ENCODE assay signal across 18 cellular contexts in genomic region chr17:80837711-80838110, GRCh38.
A peak's percentile ranks its signal among the peaks of the same experiment; 100 is the strongest.
DNase-seq lines count a peak whose midpoint lies in the region; ATAC-seq, FAIRE-seq and TF ChIP-seq lines count a peak whose summit lies in the region.
"Had no signal": no experiment of that assay in that cellular context is flagged by ENCODE, and none has a peak within 500 bp of the region (broad histone marks: within the 10 kb centered on the region; RNA-seq: fewer than 3 reads in every experiment).

No MANE protein-coding gene starts in this region.

- CTCF ChIA-PET in H1 (lab: Charles Lee; ENCODE audit: partially characterized antibody): interaction anchor here (0.9 to 1.4 kb wide), 5 partner anchors 8 to 61 kb away, joined by 3 to 5 read pairs (median 4); no protein-coding TSS in a partner anchor

- H3K27me3 ChIP-seq in NT2/D1 (ENCODE audit: insufficient read depth, insufficient read length): no peaks in the 10 kb centered on the region
- H3K27me3 ChIP-seq in H1 (replicated peaks in 1 of 4; ENCODE audit: control insufficient read depth in 3 of 4, extremely low read depth in 1 of 4, insufficient read depth in 3 of 4, low read length in 3 of 4): no peaks in the 10 kb centered on the region
- no peaks in the 10 kb centered on the region for H3K27me3 ChIP-seq in aorta (ENCODE audit: control insufficient read depth in 1 of 2, insufficient read depth in 2 of 2, low read length in 1 of 2)
- H3K27me3 ChIP-seq: SJSA1 had no signal

- TF ChIP-seq POLR2A in H1 (IDR thresholded peaks at IDR 0.05; ENCODE audit: control extremely low read depth in 1 of 2, low read depth in 2 of 2, low read length in 2 of 2): no peak

- no peak overlapping the region for H2BK120ac ChIP-seq in H1 (replicated peaks; ENCODE audit: low read depth, low read length)

- H2AFZ ChIP-seq in H1 (ENCODE audit: low read length): no peak overlapping the region

- H4K8ac ChIP-seq in H1 (ENCODE audit: extremely low read depth, insufficient read depth, low read length): peak overlapping the region; percentile 35; the same call in 1 of the 2 replicates

- no peak overlapping the region for H3K18ac ChIP-seq in H1 (ENCODE audit: extremely low read depth, low read length)

- peaks cover 30% of the 10 kb centered on the region for H3K4me1 Mint-ChIP-seq in activated T-cell treated with anti-CD3 and anti-CD28 coated beads, Interleukin-2, amount 50 U/mL, for 24 hours (ENCODE audit: low read depth)
- peaks cover 15% of the 10 kb centered on the region for H3K4me1 Mint-ChIP-seq in activated T-cell treated with anti-CD3 and anti-CD28 coated beads, Interleukin-2, amount 50 U/mL, for 4 hours (ENCODE audit: low read depth)

- no peaks in the 10 kb centered on the region for H3K79me2 ChIP-seq in H1 (ENCODE audit: control insufficient read depth in 1 of 2, insufficient read depth in 2 of 2, low read length in 2 of 2)

- no peaks in the 10 kb centered on the region for H4K20me1 ChIP-seq in H1 (replicated peaks in 1 of 2; ENCODE audit: control insufficient read depth in 1 of 2, insufficient read depth in 2 of 2, low read length in 2 of 2)

- H3K4ac ChIP-seq in H1 (replicated peaks; ENCODE audit: insufficient read length, low read depth, low read length): no peak overlapping the region

- no peak for ATAC-seq in activated T-cell treated with anti-CD3 and anti-CD28 coated beads, Interleukin-2, amount 50 U/mL, for 4 hours
- ATAC-seq in aorta (ENCODE audit: low FRiP score): no peak
- ATAC-seq in GM19455 (IDR thresholded peaks at IDR 0.05; ENCODE audit: unreplicated experiment): no peak
- no peak for ATAC-seq in HG03460 (IDR thresholded peaks at IDR 0.05; ENCODE audit: unreplicated experiment)
- ATAC-seq: PC-3 had no signal

- H4K5ac ChIP-seq in H1 (ENCODE audit: insufficient read length, low read depth, low read length): no peak overlapping the region

- DNase-seq in activated T-cell treated with anti-CD3 and anti-CD28 coated beads, Interleukin-2, amount 50 U/mL, for 24 hours: no peak
- no peak for DNase-seq in activated T-cell treated with anti-CD3 and anti-CD28 coated beads, Interleukin-2, amount 50 U/mL, for 4 hours
- DNase-seq in NT2/D1 (ENCODE audit: low read depth, low spot score): no peak
- DNase-seq in H1 (ENCODE audit: low read depth in 1 of 2, low spot score in 2 of 2): no peak
- peak; percentile 38 to 59 for DNase-seq in aorta
- no peak for DNase-seq in NCI-H2029 (lab: John Stamatoyannopoulos, UW)
- DNase-seq: DMS79 treated with DMSO at 0.1 percent for 48 hours; KG1; NCI-H1048; NCI-H2081 treated with DMSO at 0.1 percent for 48 hours; NCI-H2227 treated with DMSO at 0.1 percent for 48 hours; NK-92 treated with Interleukin-12 subunit alpha and Interleukin-12 subunit beta, amount 100 ng/mL, for 24 hours; PC-3 had no signal

- POLR2A ChIA-PET in H1 (lab: Charles Lee; ENCODE audit: partially characterized antibody): no interaction called here

- 94% methylated on average over 18 of the region's 18 CpGs; no CpG with 5 or more reads in 1 of the 2 experiments for WGBS in H1 (ENCODE audit: extremely low coverage in 1 of 2, insufficient coverage in 1 of 2, insufficient read length in 1 of 2, insufficient replicate concordance in 2 of 2, low coverage in 1 of 2, low lambda C conversion rate in 2 of 2, missing lambda C conversion rate in 1 of 2), 2 experiments
- 90 to 93% methylated on average over 18 of the region's 18 CpGs for WGBS in aorta, 2 donors

- no peak for TF ChIP-seq RAD21 in H1 (IDR thresholded peaks at IDR 0.05 in 1 of 2, conservative IDR thresholded peaks at IDR 0.05 in 1 of 2; ENCODE audit: low read depth in 2 of 2, low read length in 2 of 2)

- H2BK5ac ChIP-seq in H1 (ENCODE audit: low read depth, low read length): no peak overlapping the region

- H2AK5ac ChIP-seq in H1 (ENCODE audit: low read depth, low read length): no peak overlapping the region

- H2BK20ac ChIP-seq in H1 (ENCODE audit: low read length): no peak overlapping the region

- intact Hi-C loops in aorta (cut with DNase I): no loop called here

- no peak for FAIRE-seq in H1 (lab: Jason Lieb, UNC)
- FAIRE-seq: D721Med had no signal

- H3K4me1 ChIP-seq in NT2/D1 (ENCODE audit: insufficient read depth, insufficient read length) (peaks cover 5% of the 10 kb centered on the region), H1 (replicated peaks in 1 of 4; ENCODE audit: control insufficient read depth in 3 of 4, insufficient read depth in 4 of 4, low read length in 3 of 4) (peaks cover 2 to 12% (median 4%) of the 10 kb centered on the region in 4 experiments; a peak in 5 of 7 replicates), aorta (ENCODE audit: control insufficient read depth in 1 of 2, insufficient read depth in 2 of 2, low read length in 2 of 2) (no peaks in the 10 kb centered on the region)

- H3K4me3 ChIP-seq in NT2/D1 (ENCODE audit: insufficient read length, low read depth) (no peak overlapping the region), H1 (ENCODE audit: extremely low read depth in 1 of 4, insufficient read depth in 2 of 4, low read depth in 3 of 4, low read length in 4 of 4) (no peak overlapping the region), aorta (ENCODE audit: low read length in 2 of 2) (no peak overlapping the region)
- H3K4me3 ChIP-seq: SJSA1 had no signal

- H3K9ac ChIP-seq in NT2/D1 (ENCODE audit: insufficient read length, low read depth) (peak overlapping the region; percentile 13), H1 (replicated peaks in 1 of 4; ENCODE audit: extremely low read depth in 1 of 4, low read depth in 3 of 4, low read length in 3 of 4) (no peak overlapping the region)

- no peaks in the 10 kb centered on the region for H3K23me2 ChIP-seq in H1 (ENCODE audit: low read depth, low read length)

- no peak overlapping the region for H3K4me2 ChIP-seq in H1 (ENCODE audit: insufficient read depth in 1 of 2, low read depth in 2 of 2, low read length in 2 of 2)

- H3K14ac ChIP-seq in H1 (ENCODE audit: insufficient read length): no peak overlapping the region

- H3K36me3 ChIP-seq in NT2/D1 (ENCODE audit: insufficient read depth, insufficient read length, low read length) (peaks cover 28% of the 10 kb centered on the region), H1 (ENCODE audit: control insufficient read depth in 2 of 4, insufficient read depth in 4 of 4, low read length in 3 of 4) (no peaks in the 10 kb centered on the region; a peak in 2 of 8 replicates), aorta (ENCODE audit: control insufficient read depth in 1 of 2, insufficient read depth in 2 of 2, low read length in 1 of 2) (no peaks in the 10 kb centered on the region)

- H2BK15ac ChIP-seq in H1 (ENCODE audit: low read length): no peak overlapping the region

- peak overlapping the region; percentile 50 for H3K27ac Mint-ChIP-seq in activated T-cell treated with anti-CD3 and anti-CD28 coated beads, Interleukin-2, amount 50 U/mL, for 24 hours

- TF ChIP-seq CTCF in H1 (IDR thresholded peaks at IDR 0.05; ENCODE audit: control extremely low read depth in 1 of 3, insufficient read depth in 1 of 3, low read depth in 1 of 3, low read length in 3 of 3): no peak

- H3K4me3 Mint-ChIP-seq in activated T-cell treated with anti-CD3 and anti-CD28 coated beads, Interleukin-2, amount 50 U/mL, for 24 hours: no peak overlapping the region
- no peak overlapping the region for H3K4me3 Mint-ChIP-seq in activated T-cell treated with anti-CD3 and anti-CD28 coated beads, Interleukin-2, amount 50 U/mL, for 4 hours

- no peak overlapping the region for H3K56ac ChIP-seq in H1 (replicated peaks; ENCODE audit: insufficient read length, low read depth, low read length)

- H3K9me3 Mint-ChIP-seq in activated T-cell treated with anti-CD3 and anti-CD28 coated beads, Interleukin-2, amount 50 U/mL, for 24 hours: no peaks in the 10 kb centered on the region
- no peaks in the 10 kb centered on the region for H3K9me3 Mint-ChIP-seq in activated T-cell treated with anti-CD3 and anti-CD28 coated beads, Interleukin-2, amount 50 U/mL, for 4 hours
- H3K9me3 Mint-ChIP-seq: CD8-positive, alpha-beta memory T cell had no signal

- H3K27ac ChIP-seq in H1 (ENCODE audit: low read depth, low read length): no peak overlapping the region; the same call in 1 of the 2 replicates
- H3K27ac ChIP-seq in aorta (ENCODE audit: low read depth in 1 of 2, low read length in 2 of 2): no peak overlapping the region
- H3K27ac ChIP-seq: SJSA1 had no signal

- no peak overlapping the region for H2BK12ac ChIP-seq in H1 (ENCODE audit: low read depth, low read length)

- H3K9me3 ChIP-seq in NT2/D1 (ENCODE audit: insufficient read depth, low read length) (no peaks in the 10 kb centered on the region), H1 (ENCODE audit: insufficient read depth in 2 of 2, low read depth in 1 of 2, low read length in 1 of 2) (peaks cover 0 to 12% of the 10 kb centered on the region in 2 experiments; a peak in 1 of 4 replicates), aorta (ENCODE audit: control insufficient read depth, low read length) (no peaks in the 10 kb centered on the region)
- H3K9me3 ChIP-seq: SJSA1 had no signal

- H3K79me1 ChIP-seq in H1 (ENCODE audit: low read depth, low read length): no peaks in the 10 kb centered on the region

- no peak overlapping the region for H3K23ac ChIP-seq in H1 (ENCODE audit: insufficient read length)

- TF ChIP-seq EP300 in H1 (IDR thresholded peaks at IDR 0.05; ENCODE audit: borderline replicate concordance in 1 of 2, low read depth in 2 of 2, low read length in 2 of 2): no peak

- H3K27me3 Mint-ChIP-seq in activated T-cell treated with anti-CD3 and anti-CD28 coated beads, Interleukin-2, amount 50 U/mL, for 24 hours: no peaks in the 10 kb centered on the region
- H3K27me3 Mint-ChIP-seq in activated T-cell treated with anti-CD3 and anti-CD28 coated beads, Interleukin-2, amount 50 U/mL, for 4 hours (ENCODE audit: low read depth): no peaks in the 10 kb centered on the region
- H3K27me3 Mint-ChIP-seq: CD8-positive, alpha-beta memory T cell had no signal

- peaks cover 31% of the 10 kb centered on the region for H3K36me3 Mint-ChIP-seq in activated T-cell treated with anti-CD3 and anti-CD28 coated beads, Interleukin-2, amount 50 U/mL, for 24 hours (ENCODE audit: low read depth)
- peaks cover 8% of the 10 kb centered on the region for H3K36me3 Mint-ChIP-seq in activated T-cell treated with anti-CD3 and anti-CD28 coated beads, Interleukin-2, amount 50 U/mL, for 4 hours (ENCODE audit: insufficient read depth)

- H4K91ac ChIP-seq in H1 (replicated peaks; ENCODE audit: insufficient read length, low read length): no peak overlapping the region

TF ChIP-seq in H1, 55 proteins besides CTCF, POLR2A, EP300 and RAD21 (continues in another document):
- TF ChIP-seq EZH2 (IDR thresholded peaks at IDR 0.05; ENCODE audit: low read depth, low read length, severe bottlenecking) (no peak), SRF (IDR thresholded peaks at IDR 0.05; ENCODE audit: low read depth, low read length) (no peak), ZNF274 (IDR thresholded peaks at IDR 0.05; ENCODE audit: borderline replicate concordance, extremely low read depth, low read length) (no peak), KDM1A (IDR thresholded peaks at IDR 0.05; ENCODE audit: borderline replicate concordance, low read length) (no peak), SIRT6 (IDR thresholded peaks at IDR 0.05; ENCODE audit: low read length) (no peak), CREB1 (IDR thresholded peaks at IDR 0.05) (no peak)
- TF ChIP-seq, protein P1, sequence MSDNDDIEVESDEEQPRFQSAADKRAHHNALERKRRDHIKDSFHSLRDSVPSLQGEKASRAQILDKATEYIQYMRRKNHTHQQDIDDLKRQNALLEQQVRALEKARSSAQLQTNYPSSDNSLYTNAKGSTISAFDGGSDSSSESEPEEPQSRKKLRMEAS (IDR thresholded peaks at IDR 0.05): no peak

Comparison
In these comparisons a context has a peak if more than half of its experiments do, and no peak if none do; other contexts are left out.
1. DNase-seq: peak in aorta (2 of 2); none in activated T-cell treated with anti-CD3 and anti-CD28 coated beads, Interleukin-2, amount 50 U/mL, for 24 hours (single experiment), activated T-cell treated with anti-CD3 and anti-CD28 coated beads, Interleukin-2, amount 50 U/mL, for 4 hours (single experiment), NT2/D1 (single experiment), H1 (0 of 2) and NCI-H2029 (single experiment).